12 cellular contexts compared by ENCODE assay signal in the genomic region with DNA sequence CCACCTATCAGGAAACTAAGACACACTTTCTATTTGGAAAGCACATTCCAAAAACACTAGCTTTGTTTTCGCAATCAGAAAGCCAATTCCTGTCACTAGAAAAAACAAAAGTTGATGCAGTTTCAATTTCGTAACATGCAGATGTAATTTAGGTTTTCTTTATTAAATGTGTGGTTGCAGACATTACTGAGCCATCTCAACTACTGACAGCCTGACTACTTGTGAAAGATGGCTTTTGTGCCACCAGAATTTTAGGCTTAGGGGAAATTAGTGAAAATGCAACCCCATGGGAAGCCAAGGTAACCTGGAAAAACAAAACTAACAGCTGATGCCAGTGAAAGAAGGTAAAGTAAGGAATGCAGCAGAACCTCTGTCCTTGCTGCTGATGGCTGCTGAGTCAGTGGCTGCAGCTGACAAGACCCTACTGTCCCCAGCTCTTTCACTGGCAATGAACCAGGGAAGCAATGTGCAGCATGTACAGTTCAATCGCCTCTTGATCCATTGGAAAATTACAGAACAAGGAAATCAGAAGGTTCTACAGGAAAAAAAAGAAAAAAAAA. TPM values are rescaled to one million over a fixed set of nuclear protein-coding genes. Genes with fewer than 3 reads are reported as not detected.
A peak's percentile ranks its signal among the peaks of the same experiment; 100 is the strongest.
DNase-seq lines count a peak whose midpoint lies in the region; ATAC-seq, FAIRE-seq and TF ChIP-seq lines count a peak whose summit lies in the region.
"Had no signal": no experiment of that assay in that cellular context is flagged by ENCODE, and none has a peak within 500 bp of the region (broad histone marks: within the 10 kb centered on the region; RNA-seq: fewer than 3 reads in every experiment).

No MANE protein-coding gene starts in this region.

- H3K27ac ChIP-seq in PC-9 (peak overlapping the region; percentile 99), pancreas (peak overlapping the region in 2 of 4 donors; percentile 9 to 50), WERI-Rb-1 (no peak overlapping the region)

- ATAC-seq in pancreas, result peak in 3 of 4 donors; percentile 11 to 47 (median 38)
- no peak for ATAC-seq in GM21423 (IDR thresholded peaks at IDR 0.05; ENCODE audit: unreplicated experiment)
- ATAC-seq in HG02885 (IDR thresholded peaks at IDR 0.05; ENCODE audit: poor library complexity, unreplicated experiment), result no peak
- ATAC-seq: naive thymus-derived CD8-positive, alpha-beta T cell; T-cell had no signal

- H4K20me1 ChIP-seq in PC-9 (ENCODE audit: insufficient read depth), result no peaks in the 10 kb centered on the region

- no TSS peak for BruUV-seq in PC-9 (replicated peaks; lab: Mats Ljungman, UMichigan)

- peaks cover 40% of the 10 kb centered on the region for H3F3A ChIP-seq in PC-9 (ENCODE audit: insufficient read depth, low read depth)

- DNase-seq in ELF-1 (ENCODE audit: low read depth, low spot score) (peak; percentile 16), PC-9 (peak; percentile 46 to 88), epithelial cell of esophagus (ENCODE audit: low read depth) (peak; percentile 53), pancreas (no peak), WERI-Rb-1 (no peak), H4 (ENCODE audit: low spot score) (no peak)
- DNase-seq: activated effector memory CD4-positive, alpha-beta T cell treated with anti-CD3 and anti-CD28 coated beads, Interleukin-2, amount 50 U/mL, for 16 hours; naive thymus-derived CD8-positive, alpha-beta T cell; NCI-H2081 treated with DMSO at 0.1 percent for 48 hours; T-cell had no signal

- H3K79me2 ChIP-seq in PC-9 (ENCODE audit: low read depth), result peaks cover 43% of the 10 kb centered on the region

- H3K9me3 ChIP-seq in PC-9 (ENCODE audit: insufficient read depth, low read depth) (no peaks in the 10 kb centered on the region), pancreas (no peaks in the 10 kb centered on the region), WERI-Rb-1 (ENCODE audit: severe bottlenecking) (no peaks in the 10 kb centered on the region)

- WGBS in pancreas, 2 donors, result 61 to 67% methylated on average over 3 of the region's 3 CpGs

- no peak for TF ChIP-seq CTCF in PC-9 (conservative IDR thresholded peaks at IDR 0.05)
- no peak for TF ChIP-seq CTCF in epithelial cell of esophagus (IDR thresholded peaks at IDR 0.05; ENCODE audit: insufficient read depth, low read depth, low read length, missing control alignments)
- no peak for TF ChIP-seq CTCF in pancreas (IDR thresholded peaks at IDR 0.05)
- no peak for TF ChIP-seq CTCF in WERI-Rb-1 (IDR thresholded peaks at IDR 0.05; ENCODE audit: low read depth, low read length)

- H3K9me2 ChIP-seq in PC-9 (ENCODE audit: insufficient read depth), result no peaks in the 10 kb centered on the region

- H3K27me3 ChIP-seq in PC-9 (ENCODE audit: insufficient read depth, low read depth) (no peaks in the 10 kb centered on the region), pancreas (no peaks in the 10 kb centered on the region), WERI-Rb-1 (ENCODE audit: insufficient read depth, low read depth, severe bottlenecking) (no peaks in the 10 kb centered on the region)

- H2AFZ ChIP-seq in PC-9, result no peak overlapping the region

- intact Hi-C loops in PC-9 (cut with micrococcal nuclease; ENCODE audit: unreplicated experiment), result loop anchor here (5.0 kb wide), 5 partner anchors 34 to 231 kb away; partner anchors contain the start of genes CRIM1 and FEZ2
- intact Hi-C loops in pancreas (cut with DNase I), result no loop called here

- H3K4me1 ChIP-seq in PC-9 (replicated peaks; ENCODE audit: insufficient read depth) (peaks cover 53% of the 10 kb centered on the region), pancreas (peaks cover 0 to 5% (median 4%) of the 10 kb centered on the region in 3 donors)

- H3K4me2 ChIP-seq in PC-9, result peak overlapping the region; percentile 82

- CTCF ChIA-PET in PC-9 (lab: Charles Lee), result interaction anchor here (0.7 to 1.4 kb wide), 2 partner anchors 97 to 101 kb away, joined by 7 to 8 read pairs; no protein-coding TSS in a partner anchor

- peak overlapping the region; percentile 50; the same call in 1 of the 2 replicates for H3K4me3 ChIP-seq in PC-9
- H3K4me3 ChIP-seq in epithelial cell of esophagus (ENCODE audit: low read length), result no peak overlapping the region
- no peak overlapping the region for H3K4me3 ChIP-seq in pancreas
- no peak overlapping the region for H3K4me3 ChIP-seq in WERI-Rb-1 (ENCODE audit: low read depth, low read length)

- H3K36me3 ChIP-seq in PC-9 (ENCODE audit: low read depth) (peaks cover 24% of the 10 kb centered on the region; the same call in 1 of the 2 replicates), pancreas (no peaks in the 10 kb centered on the region), WERI-Rb-1 (peaks cover 16% of the 10 kb centered on the region)

- POLR2A ChIA-PET in PC-9 (lab: Charles Lee; ENCODE audit: unreplicated experiment), result interaction anchor here (0.6 to 1.3 kb wide), 6 partner anchors 13 to 225 kb away, joined by 5 to 20 read pairs (median 6); no protein-coding TSS in a partner anchor

- no peak for FAIRE-seq in pancreas (lab: Jason Lieb, UNC)

RNA-seq across cellular contexts. Expression of gene FEZ2, which starts 34.9 kb away (rescaled TPM):
- total RNA-seq in PC-9 (2021) (33.9 and 36.1 TPM in 2 replicates), pancreas (10 to 100 TPM in 2 of 6 donors, 1 to 10 TPM in 4; 7.0 to 18.2 (median 9.4) TPM)
- polyA plus RNA-seq in pancreas, result 10 to 100 TPM in 1 of 2 donors, 1 to 10 TPM in 1; 7.9 to 15.0 TPM
- 17.7 and 26.5 TPM in 2 replicates for total RNA-seq in H4 (2014; rRNA removed; shearing (Covaris generic))

Comparison
In these comparisons a context has a peak if more than half of its experiments do, and no peak if none do; other contexts are left out.
1. DNase-seq: peak in ELF-1 (single experiment), PC-9 (2 of 2) and epithelial cell of esophagus (single experiment); none in pancreas (0 of 6), WERI-Rb-1 (single experiment) and H4 (single experiment).
2. ATAC-seq: peak in pancreas (3 of 4); none in GM21423 (single experiment) and HG02885 (single experiment).